In the genomic region with DNA sequence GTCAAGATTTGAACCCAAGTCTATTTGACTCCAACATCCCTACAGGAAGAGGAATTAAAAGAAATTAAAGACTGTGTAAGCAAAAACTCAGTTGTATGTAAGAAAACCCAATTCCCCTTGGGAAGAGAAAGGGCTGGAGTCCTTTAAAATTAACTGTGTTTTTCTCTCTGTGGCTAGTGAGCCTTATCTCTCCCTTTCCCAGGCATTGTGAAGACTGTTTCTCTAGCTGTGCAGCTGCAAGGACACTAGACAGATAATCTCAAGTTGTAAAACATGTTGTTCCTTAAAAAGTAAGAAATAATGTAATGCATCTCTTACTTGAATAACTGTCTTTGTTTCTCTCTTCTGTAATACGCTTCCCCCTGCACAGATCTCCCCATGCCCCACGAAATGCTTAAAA, we compare ENCODE assay signal across 3 cellular contexts. TPM values are rescaled to one million over a fixed set of nuclear protein-coding genes. Genes with fewer than 3 reads are reported as not detected.
"Had no signal": no experiment of that assay in that cellular context is flagged by ENCODE, and none has a peak within 500 bp of the region (broad histone marks: within the 10 kb centered on the region; RNA-seq: fewer than 3 reads in every experiment).

No MANE protein-coding gene starts in this region.

RNA-seq across cellular contexts. Expression of gene F13B, which starts 29.9 kb away (rescaled TPM):
- total RNA-seq: H4, H7, IMR-90 had no signal
- polyA plus RNA-seq: IMR-90 had no signal
